8 cellular contexts compared by ENCODE assay signal in genomic region chr1:213989071-213989739, GRCh38. TPM values are rescaled to one million over a fixed set of nuclear protein-coding genes. Genes with fewer than 3 reads are reported as not detected.
DNase-seq lines count a peak whose midpoint lies in the region; ATAC-seq and TF ChIP-seq lines count a peak whose summit lies in the region.

No MANE protein-coding gene starts in this region.

- peak overlapping the region; percentile 86 for H2AFZ ChIP-seq in fibroblast of lung (ENCODE audit: low read length)
- peak overlapping the region; percentile 81 for H2AFZ ChIP-seq in neural progenitor cell (replicated peaks)

- H3K4me3 ChIP-seq in SJCRH30 (peak overlapping the region; percentile 74), fibroblast of lung (replicated peaks in 1 of 4; ENCODE audit: control extremely low read depth in 1 of 4, insufficient read depth in 1 of 4, low read depth in 3 of 4, low read length in 4 of 4) (peak overlapping the region; percentile 27 to 73 (median 58)), neural progenitor cell (peak overlapping the region; percentile 77)

- no peak for TF ChIP-seq CTCF in fibroblast of lung (conservative IDR thresholded peaks at IDR 0.05 in 1 of 2, IDR thresholded peaks at IDR 0.05 in 1 of 2; ENCODE audit: low read depth in 1 of 2, low read length in 2 of 2)
- no peak for TF ChIP-seq CTCF in neural progenitor cell (IDR thresholded peaks at IDR 0.05)

- H3K36me3 ChIP-seq in SJCRH30 (no peaks in the 10 kb centered on the region), fibroblast of lung (ENCODE audit: control insufficient read depth, insufficient read depth, low read length) (no peaks in the 10 kb centered on the region), neural progenitor cell (no peaks in the 10 kb centered on the region)

- H3K79me2 ChIP-seq in fibroblast of lung (ENCODE audit: control insufficient read depth, insufficient read depth, low read length) (no peaks in the 10 kb centered on the region), neural progenitor cell (ENCODE audit: low read depth) (no peaks in the 10 kb centered on the region)

- no peaks in the 10 kb centered on the region for H3K9me3 Mint-ChIP-seq in activated T-cell treated with anti-CD3 and anti-CD28 coated beads, Interleukin-2, amount 50 U/mL, for 4 hours
- no peaks in the 10 kb centered on the region for H3K9me3 Mint-ChIP-seq in neural progenitor cell

- no peak for DNase-seq in activated T-cell treated with anti-CD3 and anti-CD28 coated beads, Interleukin-2, amount 50 U/mL, for 4 hours
- DNase-seq in activated T-cell treated with anti-CD3 and anti-CD28 coated beads, Interleukin-2, amount 50 U/mL, for 48 hours = no peak
- DNase-seq in SJCRH30 (peak; percentile 44 to 60), fibroblast of lung (ENCODE audit: low read depth in 2 of 2) (no peak), neural progenitor cell (ENCODE audit: low spot score) (peak; percentile 58), Ammon's horn (ENCODE audit: low spot score) (no peak)

- H3K27me3 ChIP-seq in SJCRH30 = no peaks in the 10 kb centered on the region
- peaks cover 28% of the 10 kb centered on the region for H3K27me3 ChIP-seq in fibroblast of lung (ENCODE audit: control insufficient read depth, insufficient read depth, low read length)
- peaks cover 90% of the 10 kb centered on the region for H3K27me3 ChIP-seq in neural progenitor cell

- H3K9ac ChIP-seq in fibroblast of lung (ENCODE audit: insufficient read depth, low read length) = no peak overlapping the region
- H3K9ac ChIP-seq in neural progenitor cell = no peak overlapping the region

- peaks cover 78% of the 10 kb centered on the region for H3K27me3 Mint-ChIP-seq in activated T-cell treated with anti-CD3 and anti-CD28 coated beads, Interleukin-2, amount 50 U/mL, for 4 hours (ENCODE audit: low read depth)
- H3K27me3 Mint-ChIP-seq in neural progenitor cell (ENCODE audit: insufficient read depth, low read depth) = peaks cover 54% of the 10 kb centered on the region

- peak overlapping the region; percentile 2 for H3K27ac Mint-ChIP-seq in neural progenitor cell

- H3K4me2 ChIP-seq in fibroblast of lung (ENCODE audit: extremely low read depth, insufficient read depth, low read length) = peak overlapping the region; percentile 69
- H3K4me2 ChIP-seq in neural progenitor cell = peak overlapping the region; percentile 97

- H4K20me1 ChIP-seq in fibroblast of lung (ENCODE audit: control insufficient read depth, extremely low read depth, insufficient read depth, low read length) (no peaks in the 10 kb centered on the region), neural progenitor cell (ENCODE audit: low read depth) (peaks cover 28% of the 10 kb centered on the region)

- peak overlapping the region; percentile 85 for H3K4me3 Mint-ChIP-seq in activated T-cell treated with anti-CD3 and anti-CD28 coated beads, Interleukin-2, amount 50 U/mL, for 4 hours
- H3K4me3 Mint-ChIP-seq in neural progenitor cell = peak overlapping the region; percentile 97

- peak overlapping the region; percentile 81 for H3K27ac ChIP-seq in SJCRH30
- no peak overlapping the region for H3K27ac ChIP-seq in fibroblast of lung (ENCODE audit: insufficient read depth, low read length)
- H3K27ac ChIP-seq in neural progenitor cell = no peak overlapping the region

- H3K36me3 Mint-ChIP-seq in activated T-cell treated with anti-CD3 and anti-CD28 coated beads, Interleukin-2, amount 50 U/mL, for 4 hours (ENCODE audit: insufficient read depth) = no peaks in the 10 kb centered on the region
- H3K36me3 Mint-ChIP-seq in neural progenitor cell = no peaks in the 10 kb centered on the region

- ATAC-seq in activated T-cell treated with anti-CD3 and anti-CD28 coated beads, Interleukin-2, amount 50 U/mL, for 4 hours = no peak
- ATAC-seq in HG02642 (IDR thresholded peaks at IDR 0.05; ENCODE audit: poor library complexity, unreplicated experiment) = no peak
- no peak for ATAC-seq in GM18907 (IDR thresholded peaks at IDR 0.05; ENCODE audit: unreplicated experiment)

- H3K9me3 ChIP-seq in SJCRH30 (replicated peaks) (no peaks in the 10 kb centered on the region), fibroblast of lung (ENCODE audit: control insufficient read depth, insufficient read depth, low read depth, low read length) (no peaks in the 10 kb centered on the region), neural progenitor cell (ENCODE audit: low read depth) (no peaks in the 10 kb centered on the region)

- peaks cover 51% of the 10 kb centered on the region for H3F3A ChIP-seq in neural progenitor cell (ENCODE audit: low read depth)

- peaks cover 35% of the 10 kb centered on the region for H3K4me1 Mint-ChIP-seq in activated T-cell treated with anti-CD3 and anti-CD28 coated beads, Interleukin-2, amount 50 U/mL, for 4 hours (ENCODE audit: low read depth)
- peaks cover 45% of the 10 kb centered on the region for H3K4me1 Mint-ChIP-seq in neural progenitor cell

- H3K4me1 ChIP-seq in SJCRH30 = peaks cover 24% of the 10 kb centered on the region
- no peaks in the 10 kb centered on the region for H3K4me1 ChIP-seq in fibroblast of lung (ENCODE audit: control insufficient read depth, extremely low read depth, insufficient read depth, low read length)
- H3K4me1 ChIP-seq in neural progenitor cell = peaks cover 40% of the 10 kb centered on the region

RNA-seq across cellular contexts. Expression of gene PROX1, which starts 1.4 kb away (rescaled TPM):
- under 1 TPM; 0.03 to 0.13 (median 0.08) TPM for total RNA-seq in activated T-cell treated with anti-CD3 and anti-CD28 coated beads, Interleukin-2, amount 50 U/mL, for 4 hours
- total RNA-seq in SJCRH30 (2014; rRNA removed; shearing (Covaris generic)) = 18.4 and 19.9 TPM in 2 replicates
- under 0.01 and 0.17 TPM in 2 replicates for total RNA-seq in fibroblast of lung
- polyA plus RNA-seq in fibroblast of lung = 0.02 and 0.05 TPM in 2 replicates
- polyA plus RNA-seq in fibroblast of lung (2012) = 0.16 TPM in 1 of 2 replicates, not detected in the other
- 4.5 TPM in 1 of 2 replicates, not detected in the other for polyA minus RNA-seq in fibroblast of lung (ENCODE audit: low replicate concordance)
- 1.3 and 5.0 TPM in 2 replicates for total RNA-seq in neural progenitor cell (ENCODE audit: low replicate concordance)

Comparison
In these comparisons a context has a peak if more than half of its experiments do, and no peak if none do; other contexts are left out.
1. DNase-seq: peak in SJCRH30 (2 of 2) and neural progenitor cell (single experiment); none in activated T-cell treated with anti-CD3 and anti-CD28 coated beads, Interleukin-2, amount 50 U/mL, for 4 hours (single experiment), activated T-cell treated with anti-CD3 and anti-CD28 coated beads, Interleukin-2, amount 50 U/mL, for 48 hours (0 of 2), fibroblast of lung (0 of 2) and Ammon's horn (single experiment).
2. Peak in every context shown above with its lines, with median percentiles within 50 percentile points of each other: H3K4me3 ChIP-seq.